Comparison of ENCODE assay signal across 24 cellular contexts in the genomic region with DNA sequence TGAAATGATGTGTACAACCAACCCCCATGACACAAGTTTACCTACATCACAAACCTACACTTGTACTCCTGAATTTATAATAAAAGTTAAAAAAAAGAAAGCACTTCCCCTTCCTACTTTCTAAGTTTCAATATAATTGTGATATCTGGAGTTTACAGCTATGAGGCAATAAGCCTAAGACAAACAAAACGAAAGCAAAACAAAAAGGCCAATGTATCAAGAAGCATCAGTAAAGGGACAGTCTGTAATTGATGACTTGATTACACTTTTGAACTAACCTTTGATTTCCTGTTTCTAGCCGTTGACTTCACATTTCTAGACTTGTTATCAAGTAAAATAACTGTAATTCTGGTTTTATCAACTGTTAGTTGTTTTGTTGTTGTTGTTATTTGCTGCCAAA.
"Had no signal": no experiment of that assay in that cellular context is flagged by ENCODE, and none has a peak within 500 bp of the region (broad histone marks: within the 10 kb centered on the region; RNA-seq: fewer than 3 reads in every experiment).

No MANE protein-coding gene starts in this region.

- H3K36me3 Mint-ChIP-seq: naive thymus-derived CD8-positive, alpha-beta T cell; stimulated activated effector memory CD8-positive, alpha-beta T cell treated with anti-CD3 and anti-CD28 coated beads, Interleukin-12 subunit alpha, Interleukin-12 subunit beta, amount 100 ng/mL, for 72 hours had no signal

- H3K9me3 ChIP-seq: lower lobe of right lung, ovary, sigmoid colon, thyroid gland had no signal

- H3K36me3 ChIP-seq: esophagus squamous epithelium, lower lobe of right lung, ovary, sigmoid colon, stomach, thyroid gland had no signal

- H3K4me3 ChIP-seq: coronary artery, esophagus squamous epithelium, lower lobe of right lung, ovary, psoas muscle, sigmoid colon, stomach, thyroid gland had no signal

- ATAC-seq: left ventricle myocardium superior; lower lobe of right lung; naive thymus-derived CD8-positive, alpha-beta T cell; psoas muscle; right cardiac atrium; stimulated activated effector memory CD8-positive, alpha-beta T cell treated with anti-CD3 and anti-CD28 coated beads, Interleukin-12 subunit alpha, Interleukin-12 subunit beta, amount 100 ng/mL, for 72 hours had no signal

- H3K27me3 Mint-ChIP-seq: naive thymus-derived CD8-positive, alpha-beta T cell had no signal

- H3K4me1 ChIP-seq: esophagus squamous epithelium, lower lobe of right lung, psoas muscle, sigmoid colon, stomach, thyroid gland had no signal

- H3K27me3 ChIP-seq: esophagus squamous epithelium, ovary, sigmoid colon, stomach, thyroid gland had no signal

- FAIRE-seq: endometrium, frontal cortex, keratinocyte had no signal

- DNase-seq: dermis blood vessel endothelial cell; effector memory CD4-positive, alpha-beta T cell; erythroblast; esophagus squamous epithelium; hypothalamus; left ventricle myocardium superior; lower lobe of right lung; naive thymus-derived CD8-positive, alpha-beta T cell; occipital lobe; ovary; posterior cingulate gyrus; psoas muscle; right cardiac atrium; sigmoid colon; stimulated activated CD4-positive, alpha-beta T cell treated with anti-CD3 and anti-CD28 coated beads, Interleukin-2, amount 100 ng/mL, for 24 hours; stimulated activated CD4-positive, alpha-beta T cell treated with anti-CD3 and anti-CD28 coated beads, Interleukin-4, amount 100 ng/mL, for 24 hours; stimulated activated naive CD4-positive, alpha-beta T cell treated with Interleukin-2 at 50 U/mL for 16 hours; stomach; thyroid gland had no signal

- H3K27ac ChIP-seq: coronary artery, esophagus squamous epithelium, lower lobe of right lung, ovary, psoas muscle, sigmoid colon, stomach, thyroid gland had no signal

- H3K4me1 Mint-ChIP-seq: naive thymus-derived CD8-positive, alpha-beta T cell; stimulated activated effector memory CD8-positive, alpha-beta T cell treated with anti-CD3 and anti-CD28 coated beads, Interleukin-12 subunit alpha, Interleukin-12 subunit beta, amount 100 ng/mL, for 72 hours had no signal

- H3K4me3 Mint-ChIP-seq: naive thymus-derived CD8-positive, alpha-beta T cell; stimulated activated effector memory CD8-positive, alpha-beta T cell treated with anti-CD3 and anti-CD28 coated beads, Interleukin-12 subunit alpha, Interleukin-12 subunit beta, amount 100 ng/mL, for 72 hours had no signal

- H3K27ac Mint-ChIP-seq: naive thymus-derived CD8-positive, alpha-beta T cell; stimulated activated effector memory CD8-positive, alpha-beta T cell treated with anti-CD3 and anti-CD28 coated beads, Interleukin-12 subunit alpha, Interleukin-12 subunit beta, amount 100 ng/mL, for 72 hours had no signal
